Comparison of ENCODE assay signal across 15 cellular contexts in the genomic region with DNA sequence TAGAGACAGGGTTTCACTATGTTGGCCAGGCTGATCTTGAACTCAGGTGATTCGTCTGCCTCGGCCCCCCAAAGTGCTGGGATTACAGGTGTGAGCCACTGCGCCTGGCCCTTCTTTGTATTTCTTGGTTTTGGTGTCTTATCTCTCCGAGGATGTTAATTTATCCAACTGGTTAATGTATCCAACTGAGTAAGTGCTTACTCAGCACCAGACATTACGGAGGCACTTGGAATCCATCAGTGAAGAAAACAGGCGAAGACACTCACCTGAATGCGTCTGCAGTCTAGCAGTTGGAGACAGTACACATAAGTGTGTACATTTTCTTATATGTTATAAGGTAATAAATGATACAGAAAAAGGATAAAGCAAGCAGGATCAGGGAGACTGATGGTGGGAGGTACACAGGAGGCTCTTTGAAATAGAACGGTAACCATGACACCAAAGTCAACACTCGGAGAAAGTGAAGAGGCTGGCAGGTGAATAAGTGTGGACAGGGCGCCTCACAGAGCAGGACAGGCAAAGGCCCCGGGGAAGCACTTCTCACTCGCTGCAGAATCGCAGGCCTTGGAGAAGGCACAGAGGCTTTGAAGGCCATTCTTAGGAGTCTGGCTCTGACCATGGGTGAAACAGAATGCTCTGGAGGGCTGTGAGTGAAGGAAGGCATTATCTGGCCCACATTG.
DNase-seq lines count a peak whose midpoint lies in the region; ATAC-seq and TF ChIP-seq lines count a peak whose summit lies in the region.
"Had no signal": no experiment of that assay in that cellular context is flagged by ENCODE, and none has a peak within 500 bp of the region (broad histone marks: within the 10 kb centered on the region; RNA-seq: fewer than 3 reads in every experiment).

No MANE protein-coding gene starts in this region.

- H3K4me3 Mint-ChIP-seq in activated naive CD4-positive, alpha-beta T cell treated with anti-CD3 and anti-CD28 coated beads, Interleukin-2, amount 10 ng/mL, durations not matched to agents 7 days and 5 days, result no peak overlapping the region
- H3K4me3 Mint-ChIP-seq in T-helper 17 cell (peak overlapping the region; percentile 28), WTC11 (no peak overlapping the region)

- no peaks in the 10 kb centered on the region for H3K27me3 Mint-ChIP-seq in activated naive CD4-positive, alpha-beta T cell treated with anti-CD3 and anti-CD28 coated beads, Interleukin-2, amount 10 ng/mL, durations not matched to agents 7 days and 5 days
- no peaks in the 10 kb centered on the region for H3K27me3 Mint-ChIP-seq in T-helper 17 cell
- H3K27me3 Mint-ChIP-seq in WTC11 (ENCODE audit: low read depth), result no peaks in the 10 kb centered on the region

- intact Hi-C loops in upper lobe of right lung (cut with DNase I), result no loop called here

- no peak overlapping the region for H3K27ac ChIP-seq in upper lobe of right lung
- H3K27ac ChIP-seq: epithelial cell of prostate, PC-9, spleen had no signal

- peak overlapping the region; percentile 18 to 46 for H3K27ac Mint-ChIP-seq in activated naive CD4-positive, alpha-beta T cell treated with anti-CD3 and anti-CD28 coated beads, Interleukin-2, amount 50 U/mL, for 72 hours
- no peak overlapping the region for H3K27ac Mint-ChIP-seq in activated naive CD4-positive, alpha-beta T cell treated with anti-CD3 and anti-CD28 coated beads, Interleukin-2, amount 10 ng/mL, durations not matched to agents 7 days and 5 days
- peak overlapping the region; percentile 89 for H3K27ac Mint-ChIP-seq in T-helper 17 cell
- no peak overlapping the region for H3K27ac Mint-ChIP-seq in WTC11

- H3K9me3 ChIP-seq in T-helper 17 cell (ENCODE audit: control insufficient read depth, low read length, poor library complexity, severe bottlenecking) (no peaks in the 10 kb centered on the region), upper lobe of right lung (no peaks in the 10 kb centered on the region)
- H3K9me3 ChIP-seq: spleen had no signal

- TF ChIP-seq CTCF in upper lobe of right lung (IDR thresholded peaks at IDR 0.05) (no peak), WTC11 (IDR thresholded peaks at IDR 0.05) (no peak)

- no peak for DNase-seq in activated naive CD4-positive, alpha-beta T cell treated with anti-CD3 and anti-CD28 coated beads, Interleukin-2, amount 50 U/mL, for 72 hours (ENCODE audit: low spot score in 2 of 2)
- no peak for DNase-seq in activated naive CD4-positive, alpha-beta T cell treated with anti-CD3 and anti-CD28 coated beads, Interleukin-2, amount 10 ng/mL, durations not matched to agents 7 days and 5 days
- peak; percentile 43 to 87 for DNase-seq in NCI-H2081 (lab: John Stamatoyannopoulos, UW)
- no peak for DNase-seq in T-helper 17 cell
- DNase-seq in upper lobe of right lung, result peak; percentile 63
- no peak for DNase-seq in 8988T
- no peak for DNase-seq in WTC11 (ENCODE audit: low spot score)
- DNase-seq: activated T-cell treated with anti-CD3 and anti-CD28 coated beads for 4 hours, glutamatergic neuron, NCI-H1694 treated with DMSO at 0.1 percent for 48 hours, spleen had no signal

- H3K4me1 ChIP-seq in upper lobe of right lung, result no peaks in the 10 kb centered on the region

- H3K4me3 ChIP-seq in upper lobe of right lung, result no peak overlapping the region
- H3K4me3 ChIP-seq: PC-9, spleen had no signal

- POLR2A ChIA-PET in WTC11 (lab: Charles Lee), result no interaction called here

- H3K36me3 Mint-ChIP-seq in activated naive CD4-positive, alpha-beta T cell treated with anti-CD3 and anti-CD28 coated beads, Interleukin-2, amount 50 U/mL, for 72 hours, result no peaks in the 10 kb centered on the region
- peaks cover 2% of the 10 kb centered on the region for H3K36me3 Mint-ChIP-seq in activated naive CD4-positive, alpha-beta T cell treated with anti-CD3 and anti-CD28 coated beads, Interleukin-2, amount 10 ng/mL, durations not matched to agents 7 days and 5 days
- H3K36me3 Mint-ChIP-seq in T-helper 17 cell (ENCODE audit: low read depth), result peaks cover 2% of the 10 kb centered on the region
- H3K36me3 Mint-ChIP-seq in WTC11, result no peaks in the 10 kb centered on the region

- H3K36me3 ChIP-seq in upper lobe of right lung, result no peaks in the 10 kb centered on the region
- H3K36me3 ChIP-seq: spleen had no signal

- peaks cover 43% of the 10 kb centered on the region for H3K4me1 Mint-ChIP-seq in activated naive CD4-positive, alpha-beta T cell treated with anti-CD3 and anti-CD28 coated beads, Interleukin-2, amount 10 ng/mL, durations not matched to agents 7 days and 5 days
- H3K4me1 Mint-ChIP-seq in T-helper 17 cell (peaks cover 42% of the 10 kb centered on the region), WTC11 (peaks cover 3% of the 10 kb centered on the region; the same call in 1 of the 2 replicates)

- H3K27me3 ChIP-seq in upper lobe of right lung, result no peaks in the 10 kb centered on the region
- H3K27me3 ChIP-seq: spleen had no signal

- H3K9me3 Mint-ChIP-seq in activated naive CD4-positive, alpha-beta T cell treated with anti-CD3 and anti-CD28 coated beads, Interleukin-2, amount 50 U/mL, for 72 hours, result no peaks in the 10 kb centered on the region
- H3K9me3 Mint-ChIP-seq in activated naive CD4-positive, alpha-beta T cell treated with anti-CD3 and anti-CD28 coated beads, Interleukin-2, amount 10 ng/mL, durations not matched to agents 7 days and 5 days, result no peaks in the 10 kb centered on the region
- H3K9me3 Mint-ChIP-seq in WTC11, result no peaks in the 10 kb centered on the region

- CTCF ChIA-PET in activated naive CD4-positive, alpha-beta T cell treated with anti-CD3 and anti-CD28 coated beads, Interleukin-2, amount 10 ng/mL, durations not matched to agents 7 days and 5 days (lab: Charles Lee), result no interaction called here
- CTCF ChIA-PET in WTC11 (lab: Charles Lee), result no interaction called here

- ATAC-seq in activated naive CD4-positive, alpha-beta T cell treated with anti-CD3 and anti-CD28 coated beads, Interleukin-2, amount 50 U/mL, for 72 hours, result no peak
- ATAC-seq in T-helper 17 cell (no peak), upper lobe of right lung (peak; percentile 52), WTC11 (no peak), HG03354 (IDR thresholded peaks at IDR 0.05; ENCODE audit: poor library complexity, severe bottlenecking, unreplicated experiment) (no peak)
- ATAC-seq: activated CD4-positive, CD25-positive, alpha-beta regulatory T cell treated with anti-CD3 and anti-CD28 coated beads, Interleukin-2, amount 50 U/mL, for 24 hours had no signal

TF ChIP-seq in WTC11, 78 proteins besides CTCF, POLR2A, EP300 and RAD21:
- no peak for TF ChIP-seq NR1H2 (CRISPR knock-in tag; IDR thresholded peaks at IDR 0.05)
- TF ChIP-seq, protein P1, sequence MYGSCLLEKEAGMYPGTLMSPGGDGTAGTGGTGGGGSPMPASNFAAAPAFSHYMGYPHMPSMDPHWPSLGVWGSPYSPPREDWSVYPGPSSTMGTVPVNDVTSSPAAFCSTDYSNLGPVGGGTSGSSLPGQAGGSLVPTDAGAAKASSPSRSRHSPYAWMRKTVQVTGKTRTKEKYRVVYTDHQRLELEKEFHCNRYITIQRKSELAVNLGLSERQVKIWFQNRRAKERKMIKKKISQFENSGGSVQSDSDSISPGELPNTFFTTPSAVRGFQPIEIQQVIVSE (CRISPR knock-in tag; IDR thresholded peaks at IDR 0.05; ENCODE audit: borderline replicate concordance), result no peak
- no peak for TF ChIP-seq ZNF138 (CRISPR knock-in tag; conservative IDR thresholded peaks at IDR 0.05)
- no peak for TF ChIP-seq TEAD1 (CRISPR knock-in tag; IDR thresholded peaks at IDR 0.05)
- TF ChIP-seq ZNF512 (CRISPR knock-in tag; IDR thresholded peaks at IDR 0.05; ENCODE audit: borderline replicate concordance), result no peak

Comparison
In these comparisons a context has a peak if more than half of its experiments do, and no peak if none do; other contexts are left out.
1. H3K27ac Mint-ChIP-seq: peak in activated naive CD4-positive, alpha-beta T cell treated with anti-CD3 and anti-CD28 coated beads, Interleukin-2, amount 50 U/mL, for 72 hours (2 of 2) and T-helper 17 cell (single experiment); none in activated naive CD4-positive, alpha-beta T cell treated with anti-CD3 and anti-CD28 coated beads, Interleukin-2, amount 10 ng/mL, durations not matched to agents 7 days and 5 days (single experiment) and WTC11 (single experiment).
2. DNase-seq: peak in NCI-H2081 (2 of 2) and upper lobe of right lung (single experiment); none in activated naive CD4-positive, alpha-beta T cell treated with anti-CD3 and anti-CD28 coated beads, Interleukin-2, amount 50 U/mL, for 72 hours (0 of 2), activated naive CD4-positive, alpha-beta T cell treated with anti-CD3 and anti-CD28 coated beads, Interleukin-2, amount 10 ng/mL, durations not matched to agents 7 days and 5 days (single experiment), T-helper 17 cell (0 of 3), 8988T (single experiment) and WTC11 (single experiment).